ENCODE assay signal across 27 cellular contexts in genomic region chr13:37319041-37319443, GRCh38.
"Had no signal": no experiment of that assay in that cellular context is flagged by ENCODE, and none has a peak within 500 bp of the region (broad histone marks: within the 10 kb centered on the region; RNA-seq: fewer than 3 reads in every experiment).

No MANE protein-coding gene starts in this region.

- ATAC-seq: activated CD4-positive, alpha-beta T cell treated with anti-CD3 and anti-CD28 coated beads for 36 hours; activated naive CD4-positive, alpha-beta T cell treated with anti-CD3 and anti-CD28 coated beads, Interleukin-2, amount 50 U/mL, for 72 hours; naive thymus-derived CD4-positive, alpha-beta T cell; stimulated activated naive CD8-positive, alpha-beta T cell treated with anti-CD3 and anti-CD28 coated beads, Interleukin-15, Interleukin-2, amounts not matched to agents 100 U/mL and 50 U/mL, for 24 hours; WTC11 had no signal

- H3K4me3 ChIP-seq: cardiac muscle cell, esophagus muscularis mucosa, neural progenitor cell, prostate gland, right atrium auricular region, tibial artery had no signal

- H3K4me1 ChIP-seq: esophagus muscularis mucosa, neural progenitor cell, prostate gland, right atrium auricular region had no signal

- FAIRE-seq: endothelial cell of umbilical vein, frontal cortex, urothelium cell line had no signal

- H2AFZ ChIP-seq: neural progenitor cell had no signal

- H3K9me3 ChIP-seq: prostate gland, tibial artery had no signal

- H3K27ac ChIP-seq: cardiac muscle cell, esophagus muscularis mucosa, neural progenitor cell, prostate gland, right atrium auricular region, tibial artery had no signal

- H3K27me3 ChIP-seq: cardiac muscle cell, esophagus muscularis mucosa, neural progenitor cell, right atrium auricular region, tibial artery had no signal

- H3K27ac Mint-ChIP-seq: activated CD4-positive, alpha-beta memory T cell treated with anti-CD3 and anti-CD28 coated beads for 36 hours; activated CD4-positive, alpha-beta T cell treated with anti-CD3 and anti-CD28 coated beads for 36 hours; activated naive CD4-positive, alpha-beta T cell treated with anti-CD3 and anti-CD28 coated beads, Interleukin-2, amount 50 U/mL, for 72 hours; activated T-helper 1 cell treated with anti-CD3 and anti-CD28 coated beads, Interleukin-12 subunit alpha, Interleukin-12 subunit beta, Interleukin-2, Interleukin-4 antibody, amounts not matched to agents 30 ng/mL and 10 ng/mL and 1 ng/mL, durations not matched to agents 14 hours and 24 hours and 36 hours; dendritic cell treated with granulocyte-macrophage colony-stimulating factor and Interleukin-4, amounts not matched to agents 40 ng/mL and 50 ng/mL, for 4 days; memory B cell; naive thymus-derived CD4-positive, alpha-beta T cell; neural progenitor cell; T-helper 2 cell treated with Interferon-gamma antibody and Interleukin-4, amounts not matched to agents 5 μg/mL and 100 μg/mL, for 36 hours; WTC11 had no signal

- DNase-seq: activated CD4-positive, alpha-beta memory T cell treated with anti-CD3 and anti-CD28 coated beads for 36 hours; activated CD4-positive, alpha-beta T cell treated with anti-CD3 and anti-CD28 coated beads for 36 hours; activated gamma-delta T cell treated with Interleukin-2 at 50 U/mL for 16 hours; activated T-cell treated with anti-CD3 and anti-CD28 coated beads for 4 hours; amniotic stem cell; effector memory CD4-positive, alpha-beta T cell; kidney glomerular epithelial cell; naive thymus-derived CD4-positive, alpha-beta T cell; stimulated activated CD4-positive, alpha-beta T cell treated with anti-CD3 and anti-CD28 coated beads, Interleukin-12 subunit alpha, Interleukin-12 subunit beta, amount 100 ng/mL, for 4 hours; stimulated activated CD4-positive, alpha-beta T cell treated with anti-CD3 and anti-CD28 coated beads, Interleukin-2, amount 100 ng/mL, for 24 hours; stimulated activated naive CD8-positive, alpha-beta T cell treated with anti-CD3 and anti-CD28 coated beads, Interleukin-15, Interleukin-2, amounts not matched to agents 100 U/mL and 50 U/mL, for 24 hours; substantia nigra; tibial artery had no signal

- H3K27me3 Mint-ChIP-seq: activated CD4-positive, alpha-beta memory T cell treated with anti-CD3 and anti-CD28 coated beads for 36 hours; activated CD4-positive, alpha-beta T cell treated with anti-CD3 and anti-CD28 coated beads for 36 hours; dendritic cell treated with granulocyte-macrophage colony-stimulating factor and Interleukin-4, amounts not matched to agents 40 ng/mL and 50 ng/mL, for 4 days; memory B cell had no signal

- H3K36me3 ChIP-seq: cardiac muscle cell, esophagus muscularis mucosa, neural progenitor cell, prostate gland, right atrium auricular region, tibial artery had no signal

- H3K4me1 Mint-ChIP-seq: activated CD4-positive, alpha-beta T cell treated with anti-CD3 and anti-CD28 coated beads for 36 hours; memory B cell; naive thymus-derived CD4-positive, alpha-beta T cell; neural progenitor cell had no signal

- H3K36me3 Mint-ChIP-seq: activated CD4-positive, alpha-beta memory T cell treated with anti-CD3 and anti-CD28 coated beads for 36 hours; memory B cell; neural progenitor cell; WTC11 had no signal

- H3K9ac ChIP-seq: neural progenitor cell had no signal

- H3K4me3 Mint-ChIP-seq: activated CD4-positive, alpha-beta memory T cell treated with anti-CD3 and anti-CD28 coated beads for 36 hours; activated CD4-positive, alpha-beta T cell treated with anti-CD3 and anti-CD28 coated beads for 36 hours; activated T-helper 1 cell treated with anti-CD3 and anti-CD28 coated beads, Interleukin-12 subunit alpha, Interleukin-12 subunit beta, Interleukin-2, Interleukin-4 antibody, amounts not matched to agents 30 ng/mL and 10 ng/mL and 1 ng/mL, durations not matched to agents 14 hours and 24 hours and 36 hours; dendritic cell treated with granulocyte-macrophage colony-stimulating factor and Interleukin-4, amounts not matched to agents 40 ng/mL and 50 ng/mL, for 4 days; memory B cell; naive thymus-derived CD4-positive, alpha-beta T cell; neural progenitor cell; T-helper 2 cell treated with Interferon-gamma antibody and Interleukin-4, amounts not matched to agents 5 μg/mL and 100 μg/mL, for 36 hours; WTC11 had no signal

- H3K4me2 ChIP-seq: neural progenitor cell had no signal
